27 cellular contexts compared by ENCODE assay signal in genomic region chr2:204683384-204683783, GRCh38.
"Had no signal": no experiment of that assay in that cellular context is flagged by ENCODE, and none has a peak within 500 bp of the region (broad histone marks: within the 10 kb centered on the region; RNA-seq: fewer than 3 reads in every experiment).

No MANE protein-coding gene starts in this region.

- H3K4me3 ChIP-seq: colonic mucosa, coronary artery, dorsolateral prefrontal cortex, esophagus muscularis mucosa, esophagus squamous epithelium, gastrocnemius medialis, gastroesophageal sphincter, heart left ventricle, heart right ventricle, hepatocyte had no signal

- H2AFZ ChIP-seq: hepatocyte had no signal

- H3K27me3 ChIP-seq: colonic mucosa, dorsolateral prefrontal cortex, esophagus muscularis mucosa, esophagus squamous epithelium, foreskin keratinocyte, gastrocnemius medialis, gastroesophageal sphincter, heart left ventricle, heart right ventricle, hepatocyte had no signal

- H3K36me3 ChIP-seq: colonic mucosa, esophagus muscularis mucosa, esophagus squamous epithelium, gastrocnemius medialis, gastroesophageal sphincter, heart left ventricle, heart right ventricle had no signal

- H3K4me1 Mint-ChIP-seq: endodermal cell had no signal

- H3K4me1 ChIP-seq: colonic mucosa, foreskin keratinocyte had no signal

- H3K27ac Mint-ChIP-seq: dendritic cell treated with granulocyte-macrophage colony-stimulating factor and Interleukin-4, amounts not matched to agents 40 ng/mL and 50 ng/mL, for 4 days; effector memory CD8-positive, alpha-beta T cell; endodermal cell had no signal

- H3K4me3 Mint-ChIP-seq: dendritic cell treated with granulocyte-macrophage colony-stimulating factor and Interleukin-4, amounts not matched to agents 40 ng/mL and 50 ng/mL, for 4 days; effector memory CD8-positive, alpha-beta T cell; endodermal cell had no signal

- DNase-seq: colonic mucosa; cortex of kidney; dermis blood vessel endothelial cell; dorsolateral prefrontal cortex; effector CD4-positive, alpha-beta T cell; effector CD8-positive, alpha-beta T cell; effector memory CD4-positive, alpha-beta T cell; effector memory CD8-positive, alpha-beta T cell; endodermal cell; esophagus squamous epithelium; foreskin fibroblast; foreskin keratinocyte; foreskin melanocyte; gastrocnemius medialis; glutamatergic neuron; head of caudate nucleus; heart left ventricle; heart right ventricle had no signal

- H3K9me3 ChIP-seq: colonic mucosa, esophagus muscularis mucosa, esophagus squamous epithelium, gastrocnemius medialis, gastroesophageal sphincter, heart left ventricle had no signal

- FAIRE-seq: endothelial cell of umbilical vein, frontal cortex had no signal

- ATAC-seq: effector memory CD8-positive, alpha-beta T cell; esophagus mucosa; foreskin keratinocyte; gastrocnemius medialis; gastroesophageal sphincter; heart left ventricle; heart right ventricle had no signal

- H3K9me3 Mint-ChIP-seq: dendritic cell treated with granulocyte-macrophage colony-stimulating factor and Interleukin-4, amounts not matched to agents 40 ng/mL and 50 ng/mL, for 4 days; endodermal cell had no signal

- H3K4me2 ChIP-seq: hepatocyte had no signal

- H3K27ac ChIP-seq: colonic mucosa, coronary artery, dorsolateral prefrontal cortex, epithelial cell of prostate, esophagus muscularis mucosa, esophagus squamous epithelium, foreskin keratinocyte, gastrocnemius medialis, gastroesophageal sphincter, heart left ventricle, heart right ventricle, hepatocyte had no signal

- H3K27me3 Mint-ChIP-seq: dendritic cell treated with granulocyte-macrophage colony-stimulating factor and Interleukin-4, amounts not matched to agents 40 ng/mL and 50 ng/mL, for 4 days; effector memory CD8-positive, alpha-beta T cell had no signal
